ENCODE assay signal across 8 cellular contexts in genomic region chr1:155137129-155137528, GRCh38. TPM values are rescaled to one million over a fixed set of nuclear protein-coding genes. Genes with fewer than 3 reads are reported as not detected.
DNase-seq lines count a peak whose midpoint lies in the region; ATAC-seq and TF ChIP-seq lines count a peak whose summit lies in the region.
"Had no signal": no experiment of that assay in that cellular context is flagged by ENCODE, and none has a peak within 500 bp of the region (broad histone marks: within the 10 kb centered on the region; RNA-seq: fewer than 3 reads in every experiment).

No MANE protein-coding gene starts in this region.

- peak overlapping the region; percentile 89 for H3K4me2 ChIP-seq in HCT116 (ENCODE audit: low read length)

- H3K9me3 ChIP-seq in HCT116 (ENCODE audit: control insufficient read depth in 1 of 2, insufficient read depth in 1 of 2, low read depth in 1 of 2, low read length in 2 of 2) = no peaks in the 10 kb centered on the region
- no peaks in the 10 kb centered on the region for H3K9me3 ChIP-seq in gastroesophageal sphincter

- ATAC-seq in HCT116 (no peak), gastroesophageal sphincter (no peak), GM19463 (IDR thresholded peaks at IDR 0.05; ENCODE audit: unreplicated experiment) (no peak), GM21515 (IDR thresholded peaks at IDR 0.05; ENCODE audit: unreplicated experiment) (no peak)
- no peak for ATAC-seq in activated CD8-positive, alpha-beta T cell treated with anti-CD3 and anti-CD28 coated beads for 36 hours

- H3K27me3 ChIP-seq in HCT116 (ENCODE audit: insufficient read depth, low read length) = no peaks in the 10 kb centered on the region
- no peaks in the 10 kb centered on the region for H3K27me3 ChIP-seq in gastroesophageal sphincter

- peaks cover 33% of the 10 kb centered on the region for H3K4me1 Mint-ChIP-seq in activated CD8-positive, alpha-beta T cell treated with anti-CD3 and anti-CD28 coated beads for 36 hours (ENCODE audit: low read depth)

- TF ChIP-seq RAD21 in HCT116 (IDR thresholded peaks at IDR 0.05; ENCODE audit: low read depth) = no peak

- POLR2A ChIA-PET in HCT116 (lab: Charles Lee) = interaction anchor here (1.0 to 1.1 kb wide), 2 partner anchors 35 to 37 kb away, joined by 3 read pairs; no protein-coding TSS in a partner anchor
- POLR2A ChIA-PET in activated CD8-positive, alpha-beta T cell treated with anti-CD3 and anti-CD28 coated beads for 36 hours (lab: Charles Lee) = interaction anchor here (1.1 to 1.3 kb wide), 4 partner anchors 29 to 134 kb away, joined by 3 to 4 read pairs (median 3); partner anchors contain the start of gene KRTCAP2

- no peaks in the 10 kb centered on the region for H3K27me3 Mint-ChIP-seq in activated CD8-positive, alpha-beta T cell treated with anti-CD3 and anti-CD28 coated beads for 36 hours

- TF ChIP-seq CTCF in HCT116 (IDR thresholded peaks at IDR 0.05 in 2 of 3, conservative IDR thresholded peaks at IDR 0.05 in 1 of 3; ENCODE audit: borderline replicate concordance in 1 of 3, insufficient read depth in 1 of 3, low read depth in 2 of 3, low read length in 2 of 3) (no peak), gastroesophageal sphincter (IDR thresholded peaks at IDR 0.05) (no peak)
- TF ChIP-seq CTCF in activated CD8-positive, alpha-beta T cell treated with anti-CD3 and anti-CD28 coated beads for 36 hours (IDR thresholded peaks at IDR 0.05) = no peak

- BruUV-seq in HCT116 (replicated peaks; lab: Mats Ljungman, UMichigan) = no TSS peak

- no peak for TF ChIP-seq EP300 in gastroesophageal sphincter (IDR thresholded peaks at IDR 0.05)

- H3K4me1 ChIP-seq in HCT116 (ENCODE audit: control insufficient read depth in 1 of 2, insufficient read depth in 2 of 2, low read length in 2 of 2) = peaks cover 31 to 54% of the 10 kb centered on the region in 2 experiments
- peaks cover 0 to 79% (median 27%) of the 10 kb centered on the region in 3 donors for H3K4me1 ChIP-seq in gastroesophageal sphincter

- H3K9ac ChIP-seq in HCT116 (ENCODE audit: low read length) = peak overlapping the region; percentile 97

- no peaks in the 10 kb centered on the region for H4K20me1 ChIP-seq in HCT116 (ENCODE audit: insufficient read depth)

- H3K4me3 ChIP-seq in HCT116 (replicated peaks in 1 of 2; ENCODE audit: low read depth in 1 of 2, low read length in 2 of 2) (peak overlapping the region; percentile 47 to 77), gastroesophageal sphincter (peak overlapping the region in 1 of 2 donors; percentile 64), skin epidermis (peak overlapping the region in 1 of 7 experiments; percentile 57)

- RAD21 ChIA-PET in HCT116 (lab: Charles Lee; ENCODE audit: low non-redundant PET in 1 of 2, low total read pairs in 2 of 2, uncharacterized antibody in 2 of 2, unreplicated experiment in 2 of 2) = interaction anchor here in 1 of 2 experiments (1.7 kb wide), 1 partner anchor 30 kb away, joined by 7 read pairs; no protein-coding TSS in a partner anchor

- H3K36me3 ChIP-seq in HCT116 (ENCODE audit: control insufficient read depth in 1 of 2, insufficient read depth in 2 of 2, low read length in 2 of 2) = peaks cover 8 to 21% of the 10 kb centered on the region in 2 experiments; a peak in 1 of 4 replicates
- H3K36me3 ChIP-seq in gastroesophageal sphincter = peaks cover 0 to 38% of the 10 kb centered on the region in 2 donors

- peaks cover 32% of the 10 kb centered on the region for H3K36me3 Mint-ChIP-seq in activated CD8-positive, alpha-beta T cell treated with anti-CD3 and anti-CD28 coated beads for 36 hours (ENCODE audit: low read depth)

- H3K9me3 Mint-ChIP-seq in activated CD8-positive, alpha-beta T cell treated with anti-CD3 and anti-CD28 coated beads for 36 hours = no peaks in the 10 kb centered on the region

- H2AFZ ChIP-seq in HCT116 (ENCODE audit: low read depth, low read length, poor library complexity, severe bottlenecking) = no peak overlapping the region

- peaks cover 40% of the 10 kb centered on the region for H3K79me2 ChIP-seq in HCT116 (ENCODE audit: insufficient read depth, low read length)

- TF ChIP-seq POLR2A in HCT116 (IDR thresholded peaks at IDR 0.05; ENCODE audit: borderline replicate concordance, extremely low read depth, insufficient read depth, insufficient read length) (no peak), gastroesophageal sphincter (IDR thresholded peaks at IDR 0.05) (no peak)

- H3K4me3 Mint-ChIP-seq in activated CD8-positive, alpha-beta T cell treated with anti-CD3 and anti-CD28 coated beads for 36 hours = peak overlapping the region; percentile 99

- 83% methylated on average over 1 of the region's 1 CpG; no CpG with 5 or more reads in 1 of the 2 donors for WGBS in gastroesophageal sphincter (ENCODE audit: low coverage in 1 of 2), 2 donors

- DNase-seq in HCT116 (ENCODE audit: low read depth, low spot score) (no peak), NCI-H510A treated with DMSO at 0.1 percent for 48 hours (lab: John Stamatoyannopoulos, UW) (no peak)
- DNase-seq in activated CD8-positive, alpha-beta T cell treated with anti-CD3 and anti-CD28 coated beads for 36 hours = no peak
- DNase-seq: NCI-H2081 treated with DMSO at 0.1 percent for 48 hours had no signal

- peak overlapping the region; percentile 99 for H3K27ac Mint-ChIP-seq in activated CD8-positive, alpha-beta T cell treated with anti-CD3 and anti-CD28 coated beads for 36 hours

- intact Hi-C loops in HCT116 (cut with micrococcal nuclease) = loop anchor here (5.0 kb wide), 1 partner anchor 165 kb away; the partner anchor contains the start of genes CKS1B and SHC1
- intact Hi-C loops in activated CD8-positive, alpha-beta T cell treated with anti-CD3 and anti-CD28 coated beads for 36 hours (cut with micrococcal nuclease) = no loop called here

- H3K27ac ChIP-seq in HCT116 (ENCODE audit: low read depth, low read length) (peak overlapping the region; percentile 95), gastroesophageal sphincter (peak overlapping the region in 3 of 4 donors; percentile 95 to 99 (median 99)), skin epidermis (peak overlapping the region in 17 of 21 experiments; percentile 1 to 98 (median 96))

- CTCF ChIA-PET in HCT116 (lab: Charles Lee) = interaction anchor here (0.7 to 2.4 kb wide), 4 partner anchors 30 to 52 kb away, joined by 3 to 8 read pairs (median 3); partner anchors contain the start of gene KRTCAP2
- CTCF ChIA-PET in activated CD8-positive, alpha-beta T cell treated with anti-CD3 and anti-CD28 coated beads for 36 hours (lab: Charles Lee) = interaction anchor here (0.9 to 9.3 kb wide), 10 partner anchors 9 to 76 kb away, joined by 3 to 69 read pairs (median 8); partner anchors contain the start of genes KRTCAP2 and TRIM46

- H3K9me2 ChIP-seq in HCT116 (ENCODE audit: insufficient read depth) = no peaks in the 10 kb centered on the region

TF ChIP-seq in HCT116, 20 proteins besides CTCF, POLR2A, EP300 and RAD21:
- TF ChIP-seq REST (IDR thresholded peaks at IDR 0.05; ENCODE audit: low read depth) = no peak
- TF ChIP-seq EGR1 (IDR thresholded peaks at IDR 0.05; ENCODE audit: low read depth) = no peak
- TF ChIP-seq EZH2 (IDR thresholded peaks at IDR 0.05) = no peak
- TF ChIP-seq FOSL1 (IDR thresholded peaks at IDR 0.05; ENCODE audit: low read depth) = no peak
- TF ChIP-seq SP1 (IDR thresholded peaks at IDR 0.05; ENCODE audit: low read depth) = no peak

RNA-seq across cellular contexts. Expression of gene SLC50A1, which starts 1.5 kb away (rescaled TPM):
- total RNA-seq in HCT116 (2021; ENCODE audit: unreplicated experiment) = 49.9 TPM
- 60.4 and 63.6 TPM in 2 replicates for polyA plus RNA-seq in HCT116 (2012)
- 10 to 100 TPM; 59.7 to 64.0 TPM for total RNA-seq in activated CD8-positive, alpha-beta T cell treated with anti-CD3 and anti-CD28 coated beads for 36 hours
- total RNA-seq in gastroesophageal sphincter = 10 to 100 TPM; 12.5 to 16.8 (median 13.9) TPM

RNA-seq across cellular contexts. Expression of gene DPM3, which starts 3.2 kb away (rescaled TPM):
- total RNA-seq in HCT116 (2021; ENCODE audit: unreplicated experiment) (113 TPM), gastroesophageal sphincter (100 to 1,000 TPM in 2 of 4 donors, 10 to 100 TPM in 2; 57.9 to 128 (median 87.7) TPM)
- 188 and 190 TPM in 2 replicates for polyA plus RNA-seq in HCT116 (2012)
- 10 to 100 TPM; 37.1 to 38.1 TPM for total RNA-seq in activated CD8-positive, alpha-beta T cell treated with anti-CD3 and anti-CD28 coated beads for 36 hours

RNA-seq across cellular contexts. Expression of gene EFNA1, which starts 9.5 kb away (rescaled TPM):
- total RNA-seq in HCT116 (2021; ENCODE audit: unreplicated experiment) (19.7 TPM), gastroesophageal sphincter (10 to 100 TPM; 13.1 to 25.8 (median 16.1) TPM)
- polyA plus RNA-seq in HCT116 (2012) = 31.3 and 39.6 TPM in 2 replicates
- total RNA-seq in activated CD8-positive, alpha-beta T cell treated with anti-CD3 and anti-CD28 coated beads for 36 hours = under 1 TPM; 0.59 to 0.60 TPM

RNA-seq across cellular contexts. Expression of gene KRTCAP2, which starts 36.0 kb away (rescaled TPM):
- total RNA-seq in HCT116 (2021; ENCODE audit: unreplicated experiment) (143 TPM), gastroesophageal sphincter (100 to 1,000 TPM in 1 of 4 donors, 10 to 100 TPM in 3; 80.8 to 144 (median 92.3) TPM)
- 289 and 294 TPM in 2 replicates for polyA plus RNA-seq in HCT116 (2012)
- 100 to 1,000 TPM; 124 to 125 TPM for total RNA-seq in activated CD8-positive, alpha-beta T cell treated with anti-CD3 and anti-CD28 coated beads for 36 hours

RNA-seq across cellular contexts. Expression of gene TRIM46, which starts 36.5 kb away (rescaled TPM):
- total RNA-seq in HCT116 (2021; ENCODE audit: unreplicated experiment) (3.8 TPM), gastroesophageal sphincter (1 to 10 TPM in 1 of 4 donors, under 1 TPM in 2, not detected in 1; 0.35 to 1.9 (median 0.40) TPM)
- 2.0 and 2.2 TPM in 2 replicates for polyA plus RNA-seq in HCT116 (2012)
- total RNA-seq in activated CD8-positive, alpha-beta T cell treated with anti-CD3 and anti-CD28 coated beads for 36 hours = 1 to 10 TPM; 5.8 to 6.1 TPM

Comparison
In these comparisons a context has a peak if more than half of its experiments do, and no peak if none do; other contexts are left out.
1. RNA of gene EFNA1, which starts 9.5 kb away (total RNA-seq): 19.7 TPM in HCT116 (single experiment) and 13.1 to 25.8 TPM in gastroesophageal sphincter; 0.59 to 0.60 TPM in activated CD8-positive, alpha-beta T cell treated with anti-CD3 and anti-CD28 coated beads for 36 hours; every median in the first group is over 4 times any median in the second.
2. Peak in every context shown above with its lines, with median percentiles within 50 percentile points of each other: H3K27ac ChIP-seq.